Comparison of ENCODE assay signal across 8 cellular contexts in the genomic region with DNA sequence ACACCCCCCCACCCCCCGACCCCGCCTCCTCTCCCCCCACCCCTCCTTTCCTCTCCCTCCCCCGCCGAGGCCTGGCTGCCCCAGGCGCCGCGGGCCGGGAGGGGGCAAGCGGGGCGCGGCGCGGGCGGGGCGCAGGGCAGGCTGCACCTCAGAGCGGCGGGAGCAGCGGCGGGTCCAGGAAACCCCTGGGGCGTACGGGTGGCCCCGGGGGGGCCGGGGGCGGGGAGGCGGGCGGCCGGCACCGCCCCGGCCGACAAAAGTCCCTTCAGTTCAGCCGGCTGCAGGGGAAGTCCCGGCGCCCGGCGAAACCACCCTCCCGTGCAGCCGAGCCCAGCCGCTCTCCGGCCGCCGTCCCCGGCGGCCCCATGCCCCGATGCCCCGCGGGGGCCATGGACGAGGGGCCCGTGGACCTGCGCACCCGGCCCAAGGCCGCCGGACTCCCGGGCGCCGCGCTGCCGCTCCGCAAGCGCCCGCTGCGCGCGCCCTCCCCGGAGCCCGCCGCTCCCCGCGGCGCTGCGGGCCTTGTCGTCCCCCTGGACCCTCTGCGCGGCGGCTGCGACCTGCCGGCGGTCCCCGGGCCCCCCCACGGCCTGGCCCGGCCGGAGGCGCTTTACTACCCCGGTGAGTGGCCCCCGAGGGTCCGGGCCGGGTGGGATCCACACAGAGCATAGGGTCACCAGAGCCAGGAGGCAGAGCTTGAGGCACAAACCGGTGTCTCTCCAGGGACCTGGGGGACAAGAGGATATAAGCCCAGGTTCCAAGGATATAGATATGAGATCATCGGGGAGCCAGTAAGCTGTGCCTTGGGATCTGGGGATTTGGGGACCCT. TPM values are rescaled to one million over a fixed set of nuclear protein-coding genes. Genes with fewer than 3 reads are reported as not detected.
DNase-seq lines count a peak whose midpoint lies in the region; ATAC-seq lines count a peak whose summit lies in the region.

Gene BCL3, plus strand, starts transcription at position 283 of the 829 bp plus-strand sequence. Its CDS starts 83 bp downstream, at position 366.

- peak; percentile 55 for ATAC-seq in aorta (ENCODE audit: low FRiP score)

- H3K4me3 ChIP-seq in HAP-1 = peak within 1 kb of the TSS; percentile 44
- peak within 1 kb of the TSS; percentile 39 for H3K4me3 ChIP-seq in trophoblast cell (ENCODE audit: low read depth, low read length)
- H3K4me3 ChIP-seq in aorta (ENCODE audit: low read length in 2 of 2) = peak within 1 kb of the TSS; percentile 90 to 92

- peak within 1 kb of the TSS; percentile 19 for H2AFZ ChIP-seq in trophoblast cell (ENCODE audit: insufficient read depth, low read length, poor library complexity)

- no peak within 1 kb of the TSS for H2AK5ac ChIP-seq in trophoblast cell (ENCODE audit: low read length)

- H3K4me2 ChIP-seq in trophoblast cell (ENCODE audit: low read length) = peak within 1 kb of the TSS; percentile 80

- H3K9me3 ChIP-seq in ES-I3 (ENCODE audit: control insufficient read depth, insufficient read depth, low read length) (no peaks in the 10 kb centered on the region), HAP-1 (no peaks in the 10 kb centered on the region), trophoblast cell (ENCODE audit: insufficient read depth, low read depth, low read length) (peaks cover 6% of the 10 kb centered on the region), aorta (ENCODE audit: control insufficient read depth, low read length) (no peaks in the 10 kb centered on the region)

- WGBS in trophoblast cell (ENCODE audit: extremely low coverage, insufficient coverage, insufficient read length) = no CpG with 5 or more reads among the region's 88 CpGs
- 1 to 2% methylated on average over 35 to 86 of the region's 88 CpGs for WGBS in aorta, 2 donors

- H2BK120ac ChIP-seq in trophoblast cell (ENCODE audit: insufficient read depth, low read length, poor library complexity) = no peak within 1 kb of the TSS

- in situ Hi-C loops in HAP-1 (cut with MboI; ENCODE audit: low sequenced_read_pairs) = no loop called here

- H4K12ac ChIP-seq in trophoblast cell (ENCODE audit: low read depth, low read length) = no peak within 1 kb of the TSS

- no peak within 1 kb of the TSS for H3K4ac ChIP-seq in trophoblast cell (ENCODE audit: low read depth, low read length)

- H3K36me3 ChIP-seq in ES-I3 (ENCODE audit: insufficient read depth, low read length) = no peaks in the 10 kb centered on the region
- H3K36me3 ChIP-seq in HAP-1 (replicated peaks) = peaks cover 12% of the 10 kb centered on the region
- H3K36me3 ChIP-seq in trophoblast cell (ENCODE audit: control insufficient read depth in 1 of 2, insufficient read depth in 2 of 2, low read length in 2 of 2) = no peaks in the 10 kb centered on the region
- H3K36me3 ChIP-seq in aorta (ENCODE audit: control insufficient read depth in 1 of 2, insufficient read depth in 2 of 2, low read length in 1 of 2) = no peaks in the 10 kb centered on the region

- H3K79me2 ChIP-seq in trophoblast cell (ENCODE audit: control insufficient read depth, insufficient read depth, low read length, poor library complexity) = no peaks in the 10 kb centered on the region

- no peak within 1 kb of the TSS for H3K23ac ChIP-seq in trophoblast cell (ENCODE audit: low read length)

- DNase-seq in HAP-1 (ENCODE audit: low spot score in 2 of 2) (peak in 1 of 2 experiments; percentile 46), RPMI7951 (ENCODE audit: low read depth) (peak; percentile 90), activated gamma-delta T cell treated with Interleukin-2 at 50 U/mL for 16 hours (peak; percentile 66), head of caudate nucleus (peak in 29 of 42 donors; percentile 14 to 60 (median 40)), trophoblast cell (peak; percentile 48 to 53), aorta (peak; percentile 87 to 91), NCI-H1048 (lab: John Stamatoyannopoulos, UW) (no peak)

- H4K91ac ChIP-seq in trophoblast cell (ENCODE audit: low read depth, low read length) = peak within 1 kb of the TSS; percentile 53

- H3K27ac ChIP-seq in trophoblast cell (ENCODE audit: low read depth, low read length) (no peak within 1 kb of the TSS), aorta (ENCODE audit: low read depth in 1 of 2, low read length in 2 of 2) (peak within 1 kb of the TSS in 1 of 2 donors; percentile 97)

- no peak within 1 kb of the TSS for H3K18ac ChIP-seq in trophoblast cell (ENCODE audit: low read length)

- H2BK12ac ChIP-seq in trophoblast cell (ENCODE audit: low read length) = no peak within 1 kb of the TSS

- H2BK5ac ChIP-seq in trophoblast cell (ENCODE audit: low read depth, low read length, poor library complexity) = peak within 1 kb of the TSS; percentile 29

- no peak within 1 kb of the TSS for H3K14ac ChIP-seq in trophoblast cell (ENCODE audit: low read length)

- H4K8ac ChIP-seq in trophoblast cell (ENCODE audit: low read depth, low read length) = peak within 1 kb of the TSS; percentile 5

- intact Hi-C loops in head of caudate nucleus (cut with DNase I) = no loop called here
- intact Hi-C loops in aorta (cut with DNase I) = no loop called here

- H3K4me1 ChIP-seq in ES-I3 (ENCODE audit: insufficient read depth, low read length) (peaks cover 7% of the 10 kb centered on the region), HAP-1 (peaks cover 11% of the 10 kb centered on the region), trophoblast cell (ENCODE audit: control insufficient read depth in 1 of 2, insufficient read depth in 2 of 2, low read length in 2 of 2) (peaks cover 9% of the 10 kb centered on the region in 2 experiments), aorta (ENCODE audit: control insufficient read depth in 1 of 2, insufficient read depth in 2 of 2, low read length in 2 of 2) (no peaks in the 10 kb centered on the region)

- no peaks in the 10 kb centered on the region for H3K79me1 ChIP-seq in trophoblast cell (ENCODE audit: low read length)

- peak within 1 kb of the TSS; percentile 67; the same call in 1 of the 2 replicates for H3K9ac ChIP-seq in ES-I3 (ENCODE audit: low read depth, low read length)
- H3K9ac ChIP-seq in trophoblast cell (ENCODE audit: low read length) = no peak within 1 kb of the TSS

- H3K27me3 ChIP-seq in HAP-1 (ENCODE audit: low read depth) (no peaks in the 10 kb centered on the region), trophoblast cell (ENCODE audit: insufficient read depth, low read length) (peaks cover 6% of the 10 kb centered on the region), aorta (ENCODE audit: control insufficient read depth in 1 of 2, insufficient read depth in 2 of 2, low read length in 1 of 2) (no peaks in the 10 kb centered on the region)

RNA-seq across cellular contexts. Expression of gene BCL3, which starts in this region (rescaled TPM):
- total RNA-seq in RPMI7951 (2014; rRNA removed; shearing (Covaris generic)) = 21.8 and 22.6 TPM in 2 replicates
- 1.7 and 2.0 TPM in 2 replicates for polyA plus RNA-seq in trophoblast cell (2013)
- total RNA-seq in aorta = 100 to 1,000 TPM in 1 of 2 donors, 10 to 100 TPM in 1; 46.4 to 102 TPM
- polyA plus RNA-seq in aorta = 10 to 100 TPM; 29.9 to 36.2 TPM

Comparison
In these comparisons a context has a peak if more than half of its experiments do, and no peak if none do; other contexts are left out.
1. H3K4me3 ChIP-seq: peak in every context shown above with its lines; median percentile 91 in aorta; 44 in HAP-1; 39 in trophoblast cell.